ENCODE assay signal across 26 cellular contexts in genomic region chr19:33546656-33547055, GRCh38. TPM values are rescaled to one million over a fixed set of nuclear protein-coding genes. Genes with fewer than 3 reads are reported as not detected.
DNase-seq lines count a peak whose midpoint lies in the region; ATAC-seq, FAIRE-seq and TF ChIP-seq lines count a peak whose summit lies in the region.
"Had no signal": no experiment of that assay in that cellular context is flagged by ENCODE, and none has a peak within 500 bp of the region (broad histone marks: within the 10 kb centered on the region; RNA-seq: fewer than 3 reads in every experiment).

No MANE protein-coding gene starts in this region.

- WGBS in right cardiac atrium, result 88% methylated on average over 5 of the region's 5 CpGs
- WGBS in GM12878 (ENCODE audit: insufficient coverage, insufficient replicate concordance, low lambda C conversion rate, missing lambda C conversion rate), result 42% methylated on average over 5 of the region's 5 CpGs
- 95% methylated on average over 5 of the region's 5 CpGs; no CpG with 5 or more reads in 1 of the 2 experiments for WGBS in H1 (ENCODE audit: extremely low coverage in 1 of 2, insufficient coverage in 1 of 2, insufficient read length in 1 of 2, insufficient replicate concordance in 2 of 2, low coverage in 1 of 2, low lambda C conversion rate in 2 of 2, missing lambda C conversion rate in 1 of 2), 2 experiments
- 85 to 93% (median 89%) methylated on average over 5 of the region's 5 CpGs for WGBS in spleen, 5 donors

- H3K4me3 ChIP-seq in right cardiac atrium (ENCODE audit: low read length), result no peak overlapping the region
- no peak overlapping the region for H3K4me3 ChIP-seq in left ventricle myocardium inferior
- H3K4me3 ChIP-seq in GM12878, result no peak overlapping the region
- no peak overlapping the region for H3K4me3 ChIP-seq in H1 (ENCODE audit: extremely low read depth in 1 of 4, insufficient read depth in 2 of 4, low read depth in 3 of 4, low read length in 4 of 4)
- no peak overlapping the region for H3K4me3 ChIP-seq in spleen
- H3K4me3 ChIP-seq: BLaER1 had no signal

- peak overlapping the region; percentile 46; the same call in 1 of the 2 replicates for H2BK15ac ChIP-seq in H1 (ENCODE audit: low read length)

- TF ChIP-seq EP300 in GM12878 (IDR thresholded peaks at IDR 0.05; ENCODE audit: borderline replicate concordance in 1 of 2, control insufficient read depth in 1 of 2, low read depth in 2 of 2, low read length in 2 of 2) (no peak), H1 (IDR thresholded peaks at IDR 0.05; ENCODE audit: borderline replicate concordance in 1 of 2, low read depth in 2 of 2, low read length in 2 of 2) (no peak)

- no peak overlapping the region for H3K23ac ChIP-seq in H1 (ENCODE audit: insufficient read length)

- peak in 2 of 3 donors; percentile 5 to 6 for DNase-seq in right cardiac atrium
- no peak for DNase-seq in left ventricle myocardium inferior
- DNase-seq in GM12878 (ENCODE audit: low read depth, low spot score), result no peak
- no peak for DNase-seq in H1 (ENCODE audit: low read depth in 1 of 2, low spot score in 2 of 2)
- DNase-seq in spleen, result peak; percentile 23
- DNase-seq in DMS79 treated with DMSO at 0.1 percent for 48 hours (lab: John Stamatoyannopoulos, UW), result no peak
- DNase-seq in T-helper 9 cell, result no peak
- DNase-seq: 8988T; ACHN; BE2C; C1 segment of cervical spinal cord; CD4-positive, alpha-beta memory T cell; CD4-positive, CD25-positive, alpha-beta regulatory T cell; CD8-positive, alpha-beta memory T cell; COR-L47; DMS 273 treated with DMSO at 0.1 percent for 48 hours; DMS153; DMS53; DMS79; GF-D8 had no signal

- ATAC-seq in right cardiac atrium (no peak), GM12878 (no peak), GM21526 (IDR thresholded peaks at IDR 0.05; ENCODE audit: low FRiP score, unreplicated experiment) (no peak)

- H2BK5ac ChIP-seq in H1 (ENCODE audit: low read depth, low read length), result no peak overlapping the region

- POLR2A ChIA-PET in GM12878 (lab: Charles Lee), result no interaction called here
- POLR2A ChIA-PET in H1 (lab: Charles Lee; ENCODE audit: partially characterized antibody), result no interaction called here

- in situ Hi-C loops in GM12878 (cut with MboI), result no loop called here

- TF ChIP-seq RAD21 in GM12878 (IDR thresholded peaks at IDR 0.05; ENCODE audit: insufficient read depth, low read depth, low read length) (no peak), H1 (IDR thresholded peaks at IDR 0.05 in 1 of 2, conservative IDR thresholded peaks at IDR 0.05 in 1 of 2; ENCODE audit: low read depth in 2 of 2, low read length in 2 of 2) (no peak)

- no peak overlapping the region for H4K8ac ChIP-seq in H1 (ENCODE audit: extremely low read depth, insufficient read depth, low read length)

- no peak overlapping the region for H3K4me2 ChIP-seq in GM12878 (ENCODE audit: control insufficient read depth, insufficient read depth)
- no peak overlapping the region for H3K4me2 ChIP-seq in H1 (ENCODE audit: insufficient read depth in 1 of 2, low read depth in 2 of 2, low read length in 2 of 2)
- H3K4me2 ChIP-seq: BLaER1 had no signal

- no peak overlapping the region for H2BK20ac ChIP-seq in H1 (ENCODE audit: low read length)

- H3K79me2 ChIP-seq in GM12878 (ENCODE audit: control insufficient read depth, insufficient read depth, low read length), result no peaks in the 10 kb centered on the region
- H3K79me2 ChIP-seq in H1 (ENCODE audit: control insufficient read depth in 1 of 2, insufficient read depth in 2 of 2, low read length in 2 of 2), result no peaks in the 10 kb centered on the region

- TF ChIP-seq CTCF in left ventricle myocardium inferior (IDR thresholded peaks at IDR 0.05; ENCODE audit: borderline replicate concordance), result no peak
- TF ChIP-seq CTCF in GM12878 (IDR thresholded peaks at IDR 0.05 in 2 of 3, conservative IDR thresholded peaks at IDR 0.05 in 1 of 3; ENCODE audit: control insufficient read depth in 2 of 3, extremely low read depth in 1 of 3, insufficient read depth in 1 of 3, low read depth in 3 of 3, low read length in 3 of 3), result no peak
- TF ChIP-seq CTCF in H1 (IDR thresholded peaks at IDR 0.05; ENCODE audit: control extremely low read depth in 1 of 3, insufficient read depth in 1 of 3, low read depth in 1 of 3, low read length in 3 of 3), result no peak
- TF ChIP-seq CTCF in spleen (IDR thresholded peaks at IDR 0.05 in 8 of 11, conservative IDR thresholded peaks at IDR 0.05 in 3 of 11), result no peak

- no peaks in the 10 kb centered on the region for H3K27me3 ChIP-seq in right cardiac atrium (ENCODE audit: control insufficient read depth, insufficient read depth)
- peaks cover 80% of the 10 kb centered on the region for H3K27me3 ChIP-seq in left ventricle myocardium inferior (ENCODE audit: low read depth)
- H3K27me3 ChIP-seq in GM12878 (replicated peaks in 1 of 2; ENCODE audit: control insufficient read depth in 2 of 2, insufficient read depth in 2 of 2, low read length in 1 of 2), result no peaks in the 10 kb centered on the region
- H3K27me3 ChIP-seq in H1 (replicated peaks in 1 of 4; ENCODE audit: control insufficient read depth in 3 of 4, extremely low read depth in 1 of 4, insufficient read depth in 3 of 4, low read length in 3 of 4), result no peaks in the 10 kb centered on the region
- peaks cover 0 to 47% (median 0%) of the 10 kb centered on the region in 7 donors for H3K27me3 ChIP-seq in spleen (replicated peaks in 1 of 7)
- H3K27me3 ChIP-seq: BE2C, BLaER1 had no signal

- no peak overlapping the region for H4K91ac ChIP-seq in H1 (replicated peaks; ENCODE audit: insufficient read length, low read length)

- H3K9me3 ChIP-seq in right cardiac atrium (ENCODE audit: control insufficient read depth, low read length) (no peaks in the 10 kb centered on the region), left ventricle myocardium inferior (replicated peaks) (no peaks in the 10 kb centered on the region), GM12878 (replicated peaks; ENCODE audit: control insufficient read depth, insufficient read depth, low read length) (no peaks in the 10 kb centered on the region), H1 (ENCODE audit: insufficient read depth in 2 of 2, low read depth in 1 of 2, low read length in 1 of 2) (no peaks in the 10 kb centered on the region), spleen (no peaks in the 10 kb centered on the region)
- H3K9me3 ChIP-seq: BE2C, BLaER1 had no signal

- H3K56ac ChIP-seq in H1 (replicated peaks; ENCODE audit: insufficient read length, low read depth, low read length), result no peak overlapping the region

- intact Hi-C loops in right cardiac atrium (cut with DNase I) (no loop called here), left ventricle myocardium inferior (cut with micrococcal nuclease) (no loop called here), GM12878 (cut with micrococcal nuclease; ENCODE audit: unreplicated experiment) (no loop called here), spleen (cut with DNase I; ENCODE audit: low total_unique reads) (no loop called here)

- H3K23me2 ChIP-seq in H1 (ENCODE audit: low read depth, low read length), result no peaks in the 10 kb centered on the region

- H3K27ac ChIP-seq in right cardiac atrium (ENCODE audit: low read length) (no peak overlapping the region), left ventricle myocardium inferior (replicated peaks) (no peak overlapping the region), GM12878 (ENCODE audit: control insufficient read depth, insufficient read depth) (no peak overlapping the region), H1 (ENCODE audit: low read depth, low read length) (no peak overlapping the region), spleen (no peak overlapping the region)
- H3K27ac ChIP-seq: BLaER1 had no signal

- H3K79me1 ChIP-seq in H1 (ENCODE audit: low read depth, low read length), result no peaks in the 10 kb centered on the region

- H2BK12ac ChIP-seq in H1 (ENCODE audit: low read depth, low read length), result no peak overlapping the region

- TF ChIP-seq POLR2A in GM12878 (IDR thresholded peaks at IDR 0.05; ENCODE audit: low read depth, low read length) (no peak), H1 (IDR thresholded peaks at IDR 0.05; ENCODE audit: control extremely low read depth in 1 of 2, low read depth in 2 of 2, low read length in 2 of 2) (no peak), spleen (IDR thresholded peaks at IDR 0.05) (no peak)

- SMC1A ChIA-PET in GM12878 (lab: Charles Lee; ENCODE audit: uncharacterized antibody, unreplicated experiment), result no interaction called here

- no peak overlapping the region for H2BK120ac ChIP-seq in H1 (replicated peaks; ENCODE audit: low read depth, low read length)

- H3K4ac ChIP-seq in H1 (replicated peaks; ENCODE audit: insufficient read length, low read depth, low read length), result no peak overlapping the region

- peak overlapping the region; percentile 39; the same call in 1 of the 2 replicates for H2AK5ac ChIP-seq in H1 (ENCODE audit: low read depth, low read length)

- RAD21 ChIA-PET in GM12878 (lab: Charles Lee; ENCODE audit: unreplicated experiment), result no interaction called here

- FAIRE-seq in GM12878 (lab: Jason Lieb, UNC) (no peak), H1 (lab: Jason Lieb, UNC) (no peak)
- FAIRE-seq: A204.1, G401.6, GM12892, GM18507 had no signal

- H3K4me1 ChIP-seq in right cardiac atrium (ENCODE audit: control insufficient read depth, insufficient read depth, low read length), result no peaks in the 10 kb centered on the region
- H3K4me1 ChIP-seq in left ventricle myocardium inferior, result no peaks in the 10 kb centered on the region
- H3K4me1 ChIP-seq in GM12878 (ENCODE audit: control insufficient read depth, insufficient read depth, low read length), result no peaks in the 10 kb centered on the region
- peaks cover 0 to 5% (median 0%) of the 10 kb centered on the region in 4 experiments; a peak in 1 of 7 replicates for H3K4me1 ChIP-seq in H1 (replicated peaks in 1 of 4; ENCODE audit: control insufficient read depth in 3 of 4, insufficient read depth in 4 of 4, low read length in 3 of 4)
- H3K4me1 ChIP-seq in spleen, result no peaks in the 10 kb centered on the region

- H3K9ac ChIP-seq in GM12878 (ENCODE audit: control insufficient read depth, insufficient read depth, low read length), result no peak overlapping the region
- H3K9ac ChIP-seq in H1 (replicated peaks in 1 of 4; ENCODE audit: extremely low read depth in 1 of 4, low read depth in 3 of 4, low read length in 3 of 4), result no peak overlapping the region
- H3K9ac ChIP-seq: BLaER1 had no signal

- no peak overlapping the region for H4K5ac ChIP-seq in H1 (ENCODE audit: insufficient read length, low read depth, low read length)

- no TSS peak for BruUV-seq in GM12878 (replicated peaks; lab: Mats Ljungman, UMichigan)

- H3K36me3 ChIP-seq in left ventricle myocardium inferior (no peaks in the 10 kb centered on the region), GM12878 (ENCODE audit: control insufficient read depth in 2 of 2, insufficient read depth in 2 of 2, low read length in 1 of 2) (no peaks in the 10 kb centered on the region), H1 (ENCODE audit: control insufficient read depth in 2 of 4, insufficient read depth in 4 of 4, low read length in 3 of 4) (no peaks in the 10 kb centered on the region), spleen (no peaks in the 10 kb centered on the region)
- H3K36me3 ChIP-seq: BE2C, BLaER1 had no signal

- no peak overlapping the region for H3K14ac ChIP-seq in H1 (ENCODE audit: insufficient read length)

- H3K18ac ChIP-seq in H1 (ENCODE audit: extremely low read depth, low read length), result no peak overlapping the region

- H4K20me1 ChIP-seq in GM12878 (ENCODE audit: control insufficient read depth, insufficient read depth), result no peaks in the 10 kb centered on the region
- H4K20me1 ChIP-seq in H1 (replicated peaks in 1 of 2; ENCODE audit: control insufficient read depth in 1 of 2, insufficient read depth in 2 of 2, low read length in 2 of 2), result no peaks in the 10 kb centered on the region
- H4K20me1 ChIP-seq: BLaER1 had no signal

- CTCF ChIA-PET in GM12878 (lab: Yijun Ruan, JAX) (no interaction called here), H1 (lab: Charles Lee; ENCODE audit: partially characterized antibody) (interaction anchor here (1.1 to 2.2 kb wide), 3 partner anchors 10 to 12 kb away, joined by 3 to 8 read pairs (median 3); no protein-coding TSS in a partner anchor)

- H2AFZ ChIP-seq in GM12878 (ENCODE audit: control insufficient read depth, low read depth, low read length) (no peak overlapping the region), H1 (ENCODE audit: low read length) (no peak overlapping the region)

RNA-seq across cellular contexts. Expression of gene PEPD, which starts 25.1 kb away (rescaled TPM):
- 10 to 100 TPM; 27.7 to 37.5 (median 34.9) TPM for total RNA-seq in right cardiac atrium
- 30.1 TPM for polyA plus RNA-seq in right cardiac atrium
- total RNA-seq in left ventricle myocardium inferior, result 30.0 TPM
- 8.6 and 8.7 TPM in 2 replicates for total RNA-seq in GM12878 (2013; cell fraction: nucleolus; rRNA removed)
- 17.9 and 20.2 TPM in 2 replicates for total RNA-seq in GM12878 (2014; rRNA removed)
- total RNA-seq in GM12878 (2014; rRNA removed; fragmentation: Illumina TruSeq; extraction: Trizol), result 14.8 and 17.0 TPM in 2 replicates
- total RNA-seq in GM12878 (2021), result 27.5 and 28.9 TPM in 2 replicates
- 10.0 TPM for polyA plus RNA-seq in GM12878 (2011; ENCODE audit: low read depth)
- polyA plus RNA-seq in GM12878 (2011; rRNA removed), result 19.0 and 20.1 TPM in 2 replicates
- 28.3 and 43.0 TPM in 2 replicates for polyA plus RNA-seq in GM12878 (2011; cell fraction: cytosol; rRNA removed)
- 19.6 and 27.7 TPM in 2 replicates for polyA plus RNA-seq in GM12878 (2011; cell fraction: nucleus; rRNA removed)
- polyA plus RNA-seq in GM12878 (2012), result 15.5 and 15.9 TPM in 2 replicates
- polyA plus RNA-seq in GM12878 (2014; fragmentation: Illumina TruSeq; extraction: Trizol), result 14.5 and 20.1 TPM in 2 replicates
- polyA plus RNA-seq in GM12878 (2014; fragmentation: Nextera tagmentation; extraction: Ambion mirVana), result 1 to 10 TPM; 1.4 to 6.1 TPM
- 40.3 and 42.3 TPM in 2 replicates for polyA plus RNA-seq in GM12878 (2014; rRNA removed)
- polyA plus RNA-seq in GM12878 (2016; fragmentation: Nextera tagmentation; extraction: Ambion mirVana), result 10 to 100 TPM; 51.8 to 52.0 TPM
- polyA minus RNA-seq in GM12878 (2011; rRNA and poly(A)+ RNA removed), result 20.3 and 27.4 TPM in 2 replicates
- 6.7 and 10.6 TPM in 2 replicates for polyA minus RNA-seq in GM12878 (2011; cell fraction: cytosol; rRNA and poly(A)+ RNA removed)
- 4.6 and 8.7 TPM in 2 replicates for polyA minus RNA-seq in GM12878 (2011; cell fraction: nucleus; rRNA and poly(A)+ RNA removed)
- total RNA-seq in H1 (2021; fragmentation: NEBNext Ultra II Directional; extraction: Animal tissue kit (Norgen Biotek cat#: 25700)), result 84.1 and 86.4 TPM in 2 replicates
- 178 and 195 TPM in 2 replicates for polyA plus RNA-seq in H1 (2011; rRNA removed)
- polyA plus RNA-seq in H1 (2011; cell fraction: cytosol; rRNA removed), result 144 TPM
- 128 TPM for polyA plus RNA-seq in H1 (2011; cell fraction: nucleus; rRNA removed)
- 82.7 to 110 TPM (median 107 TPM) in 4 replicates for polyA plus RNA-seq in H1 (2012, experiment 1 of 2)
- polyA plus RNA-seq in H1 (2012, experiment 2 of 2), result 153 TPM
- polyA plus RNA-seq in H1 (2013, experiment 1 of 2), result 63.2 TPM
- polyA plus RNA-seq in H1 (2013, experiment 2 of 2), result 57.0 TPM
- 84.8 and 107 TPM in 2 replicates for polyA minus RNA-seq in H1 (2011; rRNA and poly(A)+ RNA removed)
- polyA minus RNA-seq in H1 (2011; cell fraction: cytosol; rRNA and poly(A)+ RNA removed), result 51.7 TPM
- 37.1 TPM for polyA minus RNA-seq in H1 (2011; cell fraction: nucleus; rRNA and poly(A)+ RNA removed)
- total RNA-seq in spleen, result 10 to 100 TPM; 54.8 to 98.3 (median 70.7) TPM
- polyA plus RNA-seq in spleen, result 10 to 100 TPM; 38.4 to 72.2 (median 62.0) TPM

Comparison
In these comparisons a context has a peak if more than half of its experiments do, and no peak if none do; other contexts are left out.
1. DNase-seq: peak in right cardiac atrium (2 of 3) and spleen (single experiment); none in left ventricle myocardium inferior (single experiment), GM12878 (single experiment), H1 (0 of 2), DMS79 treated with DMSO at 0.1 percent for 48 hours (single experiment) and T-helper 9 cell (single experiment).